ENCODE assay signal across 8 cellular contexts in the genomic region with DNA sequence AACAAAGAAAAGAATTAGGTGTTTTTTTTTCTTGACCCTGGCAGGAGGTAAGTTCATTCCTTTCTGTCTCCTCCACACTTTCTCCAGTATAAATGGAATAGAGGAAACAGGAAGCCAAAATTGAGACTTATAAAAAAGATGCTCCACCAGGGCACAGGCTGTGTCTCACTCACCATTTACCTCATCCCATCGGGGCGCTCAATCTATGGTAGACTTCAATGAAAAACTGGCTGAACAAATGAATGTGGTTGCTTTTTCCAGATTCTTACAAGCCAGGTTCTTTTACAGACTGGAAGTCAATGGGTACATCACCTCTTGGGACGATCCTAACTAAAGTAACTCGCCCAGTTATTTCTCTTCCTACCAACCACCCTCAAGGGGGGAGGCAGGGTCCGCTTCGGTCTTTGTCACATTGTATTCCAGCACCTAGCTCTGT. TPM values are rescaled to one million over a fixed set of nuclear protein-coding genes. Genes with fewer than 3 reads are reported as not detected.
DNase-seq lines count a peak whose midpoint lies in the region; ATAC-seq, FAIRE-seq and TF ChIP-seq lines count a peak whose summit lies in the region.

No MANE protein-coding gene starts in this region.

- H3K9me3 Mint-ChIP-seq in activated T-cell treated with anti-CD3 and anti-CD28 coated beads, Interleukin-2, amount 50 U/mL, for 72 hours: no peaks in the 10 kb centered on the region
- no peaks in the 10 kb centered on the region for H3K9me3 Mint-ChIP-seq in activated CD4-positive, alpha-beta memory T cell treated with anti-CD3 and anti-CD28 coated beads for 36 hours

- peak; percentile 1 to 5 for ATAC-seq in activated T-cell treated with anti-CD3 and anti-CD28 coated beads, Interleukin-2, amount 50 U/mL, for 72 hours (replicated peaks in 1 of 2)
- ATAC-seq in HG03103 (IDR thresholded peaks at IDR 0.05; ENCODE audit: low read depth, unreplicated experiment): peak; percentile 16
- ATAC-seq in GM19328 (IDR thresholded peaks at IDR 0.05; ENCODE audit: unreplicated experiment): no peak

- no peaks in the 10 kb centered on the region for H3K36me3 Mint-ChIP-seq in activated T-cell treated with anti-CD3 and anti-CD28 coated beads, Interleukin-2, amount 50 U/mL, for 72 hours (ENCODE audit: insufficient read depth in 2 of 2)
- peaks cover 6% of the 10 kb centered on the region for H3K36me3 Mint-ChIP-seq in activated CD4-positive, alpha-beta memory T cell treated with anti-CD3 and anti-CD28 coated beads for 36 hours

- WGBS in small intestine, 3 donors: 1 to 4% (median 3%) methylated on average over 6 of the region's 6 CpGs

- peak overlapping the region; percentile 88 to 94 for H3K4me3 Mint-ChIP-seq in activated T-cell treated with anti-CD3 and anti-CD28 coated beads, Interleukin-2, amount 50 U/mL, for 72 hours
- peak overlapping the region; percentile 85 for H3K4me3 Mint-ChIP-seq in activated CD4-positive, alpha-beta memory T cell treated with anti-CD3 and anti-CD28 coated beads for 36 hours

- H3K4me3 ChIP-seq in left ventricle myocardium inferior: peak overlapping the region; percentile 79
- H3K4me3 ChIP-seq in small intestine (ENCODE audit: low read depth in 1 of 2, low read length in 2 of 2): peak overlapping the region; percentile 64 to 92

- H3K36me3 ChIP-seq in left ventricle myocardium inferior: peaks cover 10% of the 10 kb centered on the region
- H3K36me3 ChIP-seq in small intestine (ENCODE audit: control insufficient read depth in 2 of 2, insufficient read depth in 2 of 2, low read length in 2 of 2): no peaks in the 10 kb centered on the region

- TF ChIP-seq CTCF in left ventricle myocardium inferior (IDR thresholded peaks at IDR 0.05; ENCODE audit: borderline replicate concordance): no peak
- no peak for TF ChIP-seq CTCF in GM10266 (IDR thresholded peaks at IDR 0.05; ENCODE audit: control insufficient read depth, insufficient read depth, low read depth, missing control alignments)

- peak overlapping the region; percentile 56 for H3K27ac Mint-ChIP-seq in activated T-cell treated with anti-CD3 and anti-CD28 coated beads, Interleukin-2, amount 50 U/mL, for 72 hours
- peak overlapping the region; percentile 68 for H3K27ac Mint-ChIP-seq in activated CD4-positive, alpha-beta memory T cell treated with anti-CD3 and anti-CD28 coated beads for 36 hours

- no peak for FAIRE-seq in small intestine (lab: Jason Lieb, UNC)

- H3K27me3 ChIP-seq in left ventricle myocardium inferior (ENCODE audit: low read depth) (no peaks in the 10 kb centered on the region), small intestine (ENCODE audit: control insufficient read depth in 2 of 2, insufficient read depth in 2 of 2, low read length in 2 of 2) (no peaks in the 10 kb centered on the region)

- intact Hi-C loops in activated CD4-positive, alpha-beta memory T cell treated with anti-CD3 and anti-CD28 coated beads for 36 hours (cut with micrococcal nuclease): loop anchor here (1.0 to 10.0 kb wide), 8 partner anchors 22 to 1317 kb away; a partner anchor contains a TSS
- intact Hi-C loops in left ventricle myocardium inferior (cut with micrococcal nuclease): loop anchor here (10.0 kb wide), 1 partner anchor 102 kb away; no protein-coding TSS in a partner anchor

- peaks cover 28% of the 10 kb centered on the region for H3K4me1 ChIP-seq in left ventricle myocardium inferior
- H3K4me1 ChIP-seq in small intestine (ENCODE audit: control insufficient read depth in 2 of 2, insufficient read depth in 1 of 2, low read depth in 1 of 2, low read length in 1 of 2): peaks cover 7 to 8% of the 10 kb centered on the region in 2 donors

- no peak for DNase-seq in activated T-cell treated with anti-CD3 and anti-CD28 coated beads, Interleukin-2, amount 50 U/mL, for 72 hours
- no peak for DNase-seq in activated T-cell treated with anti-CD3 and anti-CD28 coated beads, Interleukin-2, amount 50 U/mL, for 48 hours
- DNase-seq in activated CD4-positive, alpha-beta memory T cell treated with anti-CD3 and anti-CD28 coated beads for 36 hours: no peak
- DNase-seq in left ventricle myocardium inferior (no peak), small intestine (no peak), GM10266 (ENCODE audit: extremely low spot score) (no peak)

- H3K27ac ChIP-seq in left ventricle myocardium inferior (replicated peaks) (peak overlapping the region; percentile 90), small intestine (ENCODE audit: low read depth in 1 of 2, low read length in 1 of 2) (peak overlapping the region in 1 of 2 donors; percentile 69)

- H3K4me1 Mint-ChIP-seq in activated T-cell treated with anti-CD3 and anti-CD28 coated beads, Interleukin-2, amount 50 U/mL, for 72 hours (ENCODE audit: low read depth): peaks cover 19% of the 10 kb centered on the region
- peaks cover 26% of the 10 kb centered on the region for H3K4me1 Mint-ChIP-seq in activated CD4-positive, alpha-beta memory T cell treated with anti-CD3 and anti-CD28 coated beads for 36 hours (ENCODE audit: low read depth)

- CTCF ChIA-PET in activated CD4-positive, alpha-beta memory T cell treated with anti-CD3 and anti-CD28 coated beads for 36 hours (lab: Charles Lee): interaction anchor here (0.7 to 2.8 kb wide), 13 partner anchors 10 to 374 kb away, joined by 3 to 14 read pairs (median 4); a partner anchor contains a TSS

- no peaks in the 10 kb centered on the region for H3K27me3 Mint-ChIP-seq in activated T-cell treated with anti-CD3 and anti-CD28 coated beads, Interleukin-2, amount 50 U/mL, for 72 hours (ENCODE audit: low read depth)
- no peaks in the 10 kb centered on the region for H3K27me3 Mint-ChIP-seq in activated CD4-positive, alpha-beta memory T cell treated with anti-CD3 and anti-CD28 coated beads for 36 hours

- H3K9me3 ChIP-seq in left ventricle myocardium inferior (replicated peaks): no peaks in the 10 kb centered on the region
- no peaks in the 10 kb centered on the region for H3K9me3 ChIP-seq in small intestine (ENCODE audit: control insufficient read depth, low read depth)

- POLR2A ChIA-PET in activated CD4-positive, alpha-beta memory T cell treated with anti-CD3 and anti-CD28 coated beads for 36 hours (lab: Charles Lee): interaction anchor here (1.0 to 1.3 kb wide), 3 partner anchors 15 to 452 kb away, joined by 3 to 4 read pairs (median 3); a partner anchor contains a TSS

RNA-seq across cellular contexts. Expression of a gene that starts 0.7 kb away (rescaled TPM):
- total RNA-seq in activated T-cell treated with anti-CD3 and anti-CD28 coated beads, Interleukin-2, amount 50 U/mL, for 72 hours: 10 to 100 TPM; 14.1 to 21.6 TPM
- total RNA-seq in activated CD4-positive, alpha-beta memory T cell treated with anti-CD3 and anti-CD28 coated beads for 36 hours: 10 to 100 TPM; 27.5 to 27.9 TPM
- 20.8 TPM for total RNA-seq in left ventricle myocardium inferior
- 10 to 100 TPM; 26.7 to 36.5 (median 34.3) TPM for polyA plus RNA-seq in small intestine

RNA-seq across cellular contexts. Expression of a gene that starts 22.3 kb away (rescaled TPM):
- 1 to 10 TPM; 3.0 TPM for total RNA-seq in activated T-cell treated with anti-CD3 and anti-CD28 coated beads, Interleukin-2, amount 50 U/mL, for 72 hours
- 1 to 10 TPM; 2.8 to 3.0 TPM for total RNA-seq in activated CD4-positive, alpha-beta memory T cell treated with anti-CD3 and anti-CD28 coated beads for 36 hours
- total RNA-seq in left ventricle myocardium inferior: 10.3 TPM
- polyA plus RNA-seq in small intestine: 1 to 10 TPM in 1 of 3 donors, under 1 TPM in 2; 0.81 to 6.3 (median 0.89) TPM
